In genomic region chr11:7892059-7892699, GRCh38 we compare ENCODE assay signal across 9 cellular contexts. TPM values are rescaled to one million over a fixed set of nuclear protein-coding genes. Genes with fewer than 3 reads are reported as not detected.
A peak's percentile ranks its signal among the peaks of the same experiment; 100 is the strongest.
DNase-seq lines count a peak whose midpoint lies in the region; ATAC-seq, FAIRE-seq and TF ChIP-seq lines count a peak whose summit lies in the region.
"Had no signal": no experiment of that assay in that cellular context is flagged by ENCODE, and none has a peak within 500 bp of the region (broad histone marks: within the 10 kb centered on the region; RNA-seq: fewer than 3 reads in every experiment).

No MANE protein-coding gene starts in this region.

- no peak overlapping the region for H3K4ac ChIP-seq in mesenchymal stem cell (ENCODE audit: low read depth in 1 of 2, low read length in 2 of 2)

- H2BK15ac ChIP-seq in mesenchymal stem cell (ENCODE audit: low read depth, poor library complexity, severe bottlenecking) = no peak overlapping the region

- no peak for FAIRE-seq in RCC 7860 (lab: Jason Lieb, UNC)

- no peak overlapping the region for H4K8ac ChIP-seq in mesenchymal stem cell (ENCODE audit: low read length)

- H3K14ac ChIP-seq in mesenchymal stem cell (ENCODE audit: low read length in 2 of 2) = no peak overlapping the region

- no peaks in the 10 kb centered on the region for H3K9me2 ChIP-seq in OCI-LY1 (ENCODE audit: low read depth, low read length)

- no peaks in the 10 kb centered on the region for H3K79me1 ChIP-seq in mesenchymal stem cell (replicated peaks; ENCODE audit: low read length, poor library complexity, severe bottlenecking)

- 40% methylated on average over 6 of the region's 6 CpGs for WGBS in mesenchymal stem cell

- no peaks in the 10 kb centered on the region for H3K79me2 ChIP-seq in OCI-LY1 (ENCODE audit: insufficient read depth, low read length)

- H2BK5ac ChIP-seq in mesenchymal stem cell (ENCODE audit: low read depth, low read length, poor library complexity, severe bottlenecking) = no peak overlapping the region

- H2AFZ ChIP-seq in OCI-LY1 (ENCODE audit: low read length) (0 out of 2 replicates have a peak overlapping the region, but pooled peaks have one; percentile 16), mesenchymal stem cell (ENCODE audit: low read depth, low read length) (peak overlapping the region; percentile 68)

- H3K23ac ChIP-seq in mesenchymal stem cell (ENCODE audit: low read length in 2 of 2) = no peak overlapping the region

- no peak overlapping the region for H2BK120ac ChIP-seq in mesenchymal stem cell (ENCODE audit: low read depth, low read length)

- H3K27ac ChIP-seq in OCI-LY1 (ENCODE audit: low read depth, low read length, poor library complexity, severe bottlenecking) (peak overlapping the region; percentile 94), mesenchymal stem cell (ENCODE audit: low read length, poor library complexity, severe bottlenecking) (peak overlapping the region; percentile 86)

- H3K4me3 ChIP-seq in OCI-LY1 (ENCODE audit: low read depth, low read length, poor library complexity, severe bottlenecking) = peak overlapping the region; percentile 18
- peak overlapping the region in 1 of 2 experiments; percentile 46 for H3K4me3 ChIP-seq in mesenchymal stem cell (ENCODE audit: insufficient read depth in 1 of 2, low read depth in 1 of 2, low read length in 2 of 2)

- H3K4me1 ChIP-seq in OCI-LY1 (ENCODE audit: insufficient read depth, low read length, severe bottlenecking) (peaks cover 53% of the 10 kb centered on the region), mesenchymal stem cell (ENCODE audit: control insufficient read depth, insufficient read depth, low read depth, low read length) (peaks cover 4% of the 10 kb centered on the region)

- TF ChIP-seq CTCF in OCI-LY1 (IDR thresholded peaks at IDR 0.05; ENCODE audit: low read length) = no peak

- peak overlapping the region; percentile 52 for H3K4me2 ChIP-seq in OCI-LY1 (ENCODE audit: low read length)
- no peak overlapping the region for H3K4me2 ChIP-seq in mesenchymal stem cell (ENCODE audit: low read length, poor library complexity, severe bottlenecking)

- H3K9me3 ChIP-seq in OCI-LY1 (ENCODE audit: low read length) (no peaks in the 10 kb centered on the region), mesenchymal stem cell (ENCODE audit: control insufficient read depth, low read length) (no peaks in the 10 kb centered on the region)

- H3K27me3 ChIP-seq in OCI-LY1 (ENCODE audit: insufficient read depth, low read length) = no peaks in the 10 kb centered on the region
- H3K27me3 ChIP-seq in mesenchymal stem cell (ENCODE audit: control insufficient read depth in 1 of 2, insufficient read depth in 1 of 2, low read length in 2 of 2) = no peaks in the 10 kb centered on the region

- peak overlapping the region; percentile 11 to 45 for H3K18ac ChIP-seq in mesenchymal stem cell (ENCODE audit: low read depth in 1 of 2, low read length in 2 of 2)

- peak overlapping the region; percentile 52 for H3K9ac ChIP-seq in OCI-LY1 (ENCODE audit: low read length)
- H3K9ac ChIP-seq in mesenchymal stem cell (ENCODE audit: low read length) = peak overlapping the region; percentile 80

- no peaks in the 10 kb centered on the region for H3K36me3 ChIP-seq in OCI-LY1 (ENCODE audit: insufficient read depth, low read length)
- H3K36me3 ChIP-seq in mesenchymal stem cell (ENCODE audit: control insufficient read depth in 1 of 2, insufficient read depth in 2 of 2, low read depth in 1 of 2, low read length in 2 of 2) = no peaks in the 10 kb centered on the region

- H4K91ac ChIP-seq in mesenchymal stem cell (ENCODE audit: low read length) = no peak overlapping the region

- H4K20me1 ChIP-seq in OCI-LY1 (ENCODE audit: insufficient read depth, low read length) = no peaks in the 10 kb centered on the region

- peak overlapping the region; percentile 84 for H2AK5ac ChIP-seq in mesenchymal stem cell (ENCODE audit: low read length, severe bottlenecking)

- H2BK12ac ChIP-seq in mesenchymal stem cell (ENCODE audit: low read length in 2 of 2) = no peak overlapping the region

- ATAC-seq in GM18499 (IDR thresholded peaks at IDR 0.05; ENCODE audit: insufficient read depth, unreplicated experiment) = peak; percentile 42
- ATAC-seq in HG02798 (IDR thresholded peaks at IDR 0.05; ENCODE audit: poor library complexity, unreplicated experiment) = peak; percentile 63

- DNase-seq in mesenchymal stem cell (peak; percentile 25), RCC 7860 (ENCODE audit: low spot score) (no peak), NCI-H1436 treated with DMSO at 0.1 percent for 48 hours (lab: John Stamatoyannopoulos, UW) (no peak), T-helper 2 cell (no peak), cerebellar nuclear complex (lab: John Stamatoyannopoulos, UW) (no peak)
- DNase-seq: stimulated activated naive CD8-positive, alpha-beta T cell treated with anti-CD3 and anti-CD28 coated beads, Interleukin-15, Interleukin-2, amounts not matched to agents 100 U/mL and 50 U/mL, for 24 hours had no signal

- no peaks in the 10 kb centered on the region for H3F3A ChIP-seq in OCI-LY1 (ENCODE audit: insufficient read depth, low read length)

RNA-seq across cellular contexts. Expression of gene OR10A6, which starts 38.9 kb away (rescaled TPM):
- not detected for polyA plus RNA-seq in mesenchymal stem cell (2013, experiment 1 of 2)
- not detected for polyA plus RNA-seq in mesenchymal stem cell (2013, experiment 2 of 2)

RNA-seq across cellular contexts. Expression of gene OR10A3, which starts 49.3 kb away (rescaled TPM):
- polyA plus RNA-seq in mesenchymal stem cell (2013, experiment 1 of 2) = not detected
- polyA plus RNA-seq in mesenchymal stem cell (2013, experiment 2 of 2) = not detected
